6 cellular contexts compared by ENCODE assay signal in genomic region chr4:182540496-182540895, GRCh38.
"Had no signal": no experiment of that assay in that cellular context is flagged by ENCODE, and none has a peak within 500 bp of the region (broad histone marks: within the 10 kb centered on the region; RNA-seq: fewer than 3 reads in every experiment).

No MANE protein-coding gene starts in this region.

- DNase-seq: IMR-90, KBM-7 had no signal

- H3K4me3 Mint-ChIP-seq: IgD-negative memory B cell had no signal

- H3K4me3 ChIP-seq: K562 had no signal

- H3K27ac Mint-ChIP-seq: IgD-negative memory B cell had no signal

- H3K27ac ChIP-seq: HL-60 had no signal

- H3K36me3 Mint-ChIP-seq: IgD-negative memory B cell had no signal

- H3K4me1 Mint-ChIP-seq: IgD-negative memory B cell had no signal

- H3K27me3 Mint-ChIP-seq: IgD-negative memory B cell had no signal

- ATAC-seq: HepG2, K562 had no signal

- H3K9me3 Mint-ChIP-seq: IgD-negative memory B cell had no signal
